ENCODE assay signal across 26 cellular contexts in genomic region chrX:117094149-117094548, GRCh38.
A peak's percentile ranks its signal among the peaks of the same experiment; 100 is the strongest.
DNase-seq lines count a peak whose midpoint lies in the region; ATAC-seq, FAIRE-seq and TF ChIP-seq lines count a peak whose summit lies in the region.
"Had no signal": no experiment of that assay in that cellular context is flagged by ENCODE, and none has a peak within 500 bp of the region (broad histone marks: within the 10 kb centered on the region; RNA-seq: fewer than 3 reads in every experiment).

No MANE protein-coding gene starts in this region.

- H2BK12ac ChIP-seq in H1 (ENCODE audit: low read depth, low read length) = no peak overlapping the region

- no peak overlapping the region for H2BK5ac ChIP-seq in H1 (ENCODE audit: low read depth, low read length)

- no peaks in the 10 kb centered on the region for H4K20me1 ChIP-seq in HepG2 (ENCODE audit: insufficient read depth, low read length)
- no peaks in the 10 kb centered on the region for H4K20me1 ChIP-seq in H1 (replicated peaks in 1 of 2; ENCODE audit: control insufficient read depth in 1 of 2, insufficient read depth in 2 of 2, low read length in 2 of 2)
- H4K20me1 ChIP-seq: BLaER1 treated with 17β-estradiol and CSF1 and Interleukin-3, amounts not matched to agents 10 nM and 100 nM had no signal

- H3K27ac ChIP-seq in HepG2 (ENCODE audit: extremely low read length, insufficient read depth, low read length) (no peak overlapping the region), right lobe of liver (no peak overlapping the region), H1 (ENCODE audit: low read depth, low read length) (no peak overlapping the region)
- H3K27ac ChIP-seq: 22Rv1; BLaER1 treated with 17β-estradiol and CSF1 and Interleukin-3, amounts not matched to agents 10 nM and 100 nM had no signal

- no peak overlapping the region for H3K9ac ChIP-seq in HepG2 (ENCODE audit: insufficient read depth, low read depth, low read length)
- H3K9ac ChIP-seq in H1 (replicated peaks in 1 of 4; ENCODE audit: extremely low read depth in 1 of 4, low read depth in 3 of 4, low read length in 3 of 4) = no peak overlapping the region
- H3K9ac ChIP-seq: BLaER1 treated with 17β-estradiol and CSF1 and Interleukin-3, amounts not matched to agents 10 nM and 100 nM had no signal

- TF ChIP-seq POLR2A in HepG2 (IDR thresholded peaks at IDR 0.05; ENCODE audit: insufficient read depth in 1 of 2, low read depth in 2 of 2, low read length in 2 of 2) (no peak), right lobe of liver (IDR thresholded peaks at IDR 0.05) (no peak), H1 (IDR thresholded peaks at IDR 0.05; ENCODE audit: control extremely low read depth in 1 of 2, low read depth in 2 of 2, low read length in 2 of 2) (no peak)

- H3K4me2 ChIP-seq in HepG2 (ENCODE audit: low read depth, low read length) (no peak overlapping the region), H1 (ENCODE audit: insufficient read depth in 1 of 2, low read depth in 2 of 2, low read length in 2 of 2) (no peak overlapping the region)
- H3K4me2 ChIP-seq: BLaER1 treated with 17β-estradiol and CSF1 and Interleukin-3, amounts not matched to agents 10 nM and 100 nM; GM23338 had no signal

- no peak overlapping the region for H2BK120ac ChIP-seq in H1 (replicated peaks; ENCODE audit: low read depth, low read length)

- intact Hi-C loops in HepG2 (cut with micrococcal nuclease; ENCODE audit: unreplicated experiment) = no loop called here
- intact Hi-C loops in right lobe of liver (cut with DNase I) = no loop called here

- H3K23me2 ChIP-seq in H1 (ENCODE audit: low read depth, low read length) = no peaks in the 10 kb centered on the region

- H4K5ac ChIP-seq in H1 (ENCODE audit: insufficient read length, low read depth, low read length) = no peak overlapping the region

- ATAC-seq in HepG2 = no peak
- ATAC-seq in right lobe of liver = no peak
- ATAC-seq in HG03135 (IDR thresholded peaks at IDR 0.05; ENCODE audit: unreplicated experiment) = no peak
- ATAC-seq: GM12878, GM23338 had no signal

- H3K14ac ChIP-seq in H1 (ENCODE audit: insufficient read length) = no peak overlapping the region

- no peak overlapping the region for H3K23ac ChIP-seq in H1 (ENCODE audit: insufficient read length)

- POLR2A ChIA-PET in HepG2 (lab: Yijun Ruan, JAX) = no interaction called here
- POLR2A ChIA-PET in H1 (lab: Charles Lee; ENCODE audit: partially characterized antibody) = no interaction called here

- H2AFZ ChIP-seq in HepG2 (ENCODE audit: low read length) (no peak overlapping the region), H1 (ENCODE audit: low read length) (no peak overlapping the region)
- H2AFZ ChIP-seq: GM23338 had no signal

- H3K27me3 ChIP-seq in HepG2 (ENCODE audit: control insufficient read depth in 1 of 2, insufficient read depth in 2 of 2, low read length in 2 of 2) (no peaks in the 10 kb centered on the region), right lobe of liver (no peaks in the 10 kb centered on the region), H1 (replicated peaks in 1 of 4; ENCODE audit: control insufficient read depth in 3 of 4, extremely low read depth in 1 of 4, insufficient read depth in 3 of 4, low read length in 3 of 4) (no peaks in the 10 kb centered on the region)
- H3K27me3 ChIP-seq: BE2C; BLaER1 treated with 17β-estradiol and CSF1 and Interleukin-3, amounts not matched to agents 10 nM and 100 nM had no signal

- TF ChIP-seq RAD21 in HepG2 (CRISPR knock-in tag; IDR thresholded peaks at IDR 0.05) (no peak), H1 (IDR thresholded peaks at IDR 0.05 in 1 of 2, conservative IDR thresholded peaks at IDR 0.05 in 1 of 2; ENCODE audit: low read depth in 2 of 2, low read length in 2 of 2) (no peak)

- H3K79me2 ChIP-seq in HepG2 (ENCODE audit: insufficient read depth, low read length) (no peaks in the 10 kb centered on the region), H1 (ENCODE audit: control insufficient read depth in 1 of 2, insufficient read depth in 2 of 2, low read length in 2 of 2) (no peaks in the 10 kb centered on the region)

- CTCF ChIA-PET in HepG2 (lab: Yijun Ruan, JAX; ENCODE audit: low intra/inter-chr PET ratio, low total read pairs) (no interaction called here), H1 (lab: Charles Lee; ENCODE audit: partially characterized antibody) (interaction anchor here (1.1 kb wide), 1 partner anchor 429 kb away, joined by 3 read pairs; no protein-coding TSS in a partner anchor)

- no peak overlapping the region for H3K4me3 ChIP-seq in HepG2 (replicated peaks in 1 of 3; ENCODE audit: insufficient read depth in 1 of 3, low read depth in 2 of 3, low read length in 3 of 3)
- H3K4me3 ChIP-seq in right lobe of liver = no peak overlapping the region
- no peak overlapping the region for H3K4me3 ChIP-seq in H1 (ENCODE audit: extremely low read depth in 1 of 4, insufficient read depth in 2 of 4, low read depth in 3 of 4, low read length in 4 of 4)
- H3K4me3 ChIP-seq: BLaER1 treated with 17β-estradiol and CSF1 and Interleukin-3, amounts not matched to agents 10 nM and 100 nM; GM12878; GM23338; HAP-1 had no signal

- H4K8ac ChIP-seq in H1 (ENCODE audit: extremely low read depth, insufficient read depth, low read length) = no peak overlapping the region

- no peak overlapping the region for H3K4ac ChIP-seq in H1 (replicated peaks; ENCODE audit: insufficient read length, low read depth, low read length)

- DNase-seq in HepG2 (ENCODE audit: low spot score) = no peak
- DNase-seq in right lobe of liver = no peak
- DNase-seq in H1 (ENCODE audit: low read depth in 1 of 2, low spot score in 2 of 2) = no peak
- no peak for DNase-seq in stimulated activated CD4-positive, alpha-beta T cell treated with anti-CD3 and anti-CD28 coated beads, Interleukin-4, amount 100 ng/mL, for 1 hour
- no peak for DNase-seq in HuH-7.5 (ENCODE audit: low spot score)
- DNase-seq: ACHN; AML-193; BE2C; CD4-positive, alpha-beta T cell; CD8-positive, alpha-beta memory T cell; DMS 273 treated with DMSO at 0.1 percent for 48 hours; DMS79; EL; GDM1; HFFc6 had no signal

- FAIRE-seq in HepG2 (lab: Jason Lieb, UNC) (no peak), H1 (lab: Jason Lieb, UNC) (no peak), islet of Langerhans (lab: Jason Lieb, UNC) (peak; percentile 74)
- FAIRE-seq: A204.1, D721Med, GM19239, H54 had no signal

- WGBS in HepG2 (ENCODE audit: low lambda C conversion rate) = 0% methylated on average over 1 of the region's 1 CpG
- WGBS in right lobe of liver (ENCODE audit: insufficient coverage, low coverage, low lambda C conversion rate, missing lambda C conversion rate) = 50% methylated on average over 1 of the region's 1 CpG
- 91% methylated on average over 1 of the region's 1 CpG; no CpG with 5 or more reads in 1 of the 2 experiments for WGBS in H1 (ENCODE audit: extremely low coverage in 1 of 2, insufficient coverage in 1 of 2, insufficient read length in 1 of 2, insufficient replicate concordance in 2 of 2, low coverage in 1 of 2, low lambda C conversion rate in 2 of 2, missing lambda C conversion rate in 1 of 2), 2 experiments

- H3K36me3 ChIP-seq in HepG2 (replicated peaks in 1 of 2; ENCODE audit: control insufficient read depth in 1 of 2, insufficient read depth in 2 of 2, low read length in 2 of 2) (no peaks in the 10 kb centered on the region), right lobe of liver (no peaks in the 10 kb centered on the region), H1 (ENCODE audit: control insufficient read depth in 2 of 4, insufficient read depth in 4 of 4, low read length in 3 of 4) (no peaks in the 10 kb centered on the region)
- H3K36me3 ChIP-seq: BE2C; BLaER1 treated with 17β-estradiol and CSF1 and Interleukin-3, amounts not matched to agents 10 nM and 100 nM; HAP-1 had no signal

- H3K56ac ChIP-seq in H1 (replicated peaks; ENCODE audit: insufficient read length, low read depth, low read length) = no peak overlapping the region

- H2BK20ac ChIP-seq in H1 (ENCODE audit: low read length) = no peak overlapping the region

- H4K91ac ChIP-seq in H1 (replicated peaks; ENCODE audit: insufficient read length, low read length) = no peak overlapping the region

- H3K79me1 ChIP-seq in H1 (ENCODE audit: low read depth, low read length) = no peaks in the 10 kb centered on the region

- no peak overlapping the region for H2AK5ac ChIP-seq in H1 (ENCODE audit: low read depth, low read length)

- H3K9me3 ChIP-seq in HepG2 (ENCODE audit: low read length) = peaks cover 48% of the 10 kb centered on the region
- H3K9me3 ChIP-seq in right lobe of liver = no peaks in the 10 kb centered on the region
- H3K9me3 ChIP-seq in H1 (ENCODE audit: insufficient read depth in 2 of 2, low read depth in 1 of 2, low read length in 1 of 2) = peaks cover 0 to 20% of the 10 kb centered on the region in 2 experiments; a peak in 1 of 4 replicates
- H3K9me3 ChIP-seq: BE2C had no signal

- in situ Hi-C loops in HepG2 (cut with HindIII; ENCODE audit: extremely low pct_ligation_motif_present, low pct_unique_long_range_greater_than_20kb) = no loop called here

- no peak overlapping the region for H2BK15ac ChIP-seq in H1 (ENCODE audit: low read length)

- no TSS peak for BruUV-seq in HepG2 (replicated peaks; lab: Mats Ljungman, UMichigan)

- no peak overlapping the region for H3K18ac ChIP-seq in H1 (ENCODE audit: extremely low read depth, low read length)

- TF ChIP-seq CTCF in HepG2 (CRISPR knock-in tag; IDR thresholded peaks at IDR 0.05) (no peak), right lobe of liver (IDR thresholded peaks at IDR 0.05) (peak in 1 of 4 donors; percentile 8), H1 (IDR thresholded peaks at IDR 0.05; ENCODE audit: control extremely low read depth in 1 of 3, insufficient read depth in 1 of 3, low read depth in 1 of 3, low read length in 3 of 3) (no peak)

- TF ChIP-seq EP300 in HepG2 (IDR thresholded peaks at IDR 0.05; ENCODE audit: low read depth in 2 of 2, low read length in 2 of 2) = no peak
- TF ChIP-seq EP300 in HepG2 (CRISPR knock-in tag; IDR thresholded peaks at IDR 0.05; ENCODE audit: borderline replicate concordance) = no peak
- TF ChIP-seq EP300 in H1 (IDR thresholded peaks at IDR 0.05; ENCODE audit: borderline replicate concordance in 1 of 2, low read depth in 2 of 2, low read length in 2 of 2) = no peak

- H3K4me1 ChIP-seq in HepG2 (ENCODE audit: insufficient read depth, low read length) (no peaks in the 10 kb centered on the region), right lobe of liver (no peaks in the 10 kb centered on the region), H1 (replicated peaks in 1 of 4; ENCODE audit: control insufficient read depth in 3 of 4, insufficient read depth in 4 of 4, low read length in 3 of 4) (no peaks in the 10 kb centered on the region)
- H3K4me1 ChIP-seq: BE2C; BLaER1 treated with 17β-estradiol and CSF1 and Interleukin-3, amounts not matched to agents 10 nM and 100 nM; HAP-1 had no signal

TF ChIP-seq in HepG2, 621 proteins besides CTCF, POLR2A, EP300 and RAD21:
- TF ChIP-seq TCF12 (IDR thresholded peaks at IDR 0.05) (peak; percentile 92), TCF12 (CRISPR knock-in tag; IDR thresholded peaks at IDR 0.05) (no peak), HCFC1 (IDR thresholded peaks at IDR 0.05; ENCODE audit: low read depth, low read length) (no peak)

TF ChIP-seq in H1, 55 proteins besides CTCF, POLR2A, EP300 and RAD21:
- TF ChIP-seq BRCA1 (IDR thresholded peaks at IDR 0.05; ENCODE audit: low read depth, low read length) (peak; percentile 68; the same call in 1 of the 2 replicates), CBX5 (IDR thresholded peaks at IDR 0.05; ENCODE audit: low read depth, low read length) (no peak)

Comparison
In these comparisons a context has a peak if more than half of its experiments do, and no peak if none do; other contexts are left out.
1. Of the 41 proteins assayed by ChIP-seq in both HepG2 and H1: peak only in HepG2: none; only in H1: BRCA1; in both: none; in neither: 39; mixed calls (peak in some experiments, not most) for 1.